In the genomic region with DNA sequence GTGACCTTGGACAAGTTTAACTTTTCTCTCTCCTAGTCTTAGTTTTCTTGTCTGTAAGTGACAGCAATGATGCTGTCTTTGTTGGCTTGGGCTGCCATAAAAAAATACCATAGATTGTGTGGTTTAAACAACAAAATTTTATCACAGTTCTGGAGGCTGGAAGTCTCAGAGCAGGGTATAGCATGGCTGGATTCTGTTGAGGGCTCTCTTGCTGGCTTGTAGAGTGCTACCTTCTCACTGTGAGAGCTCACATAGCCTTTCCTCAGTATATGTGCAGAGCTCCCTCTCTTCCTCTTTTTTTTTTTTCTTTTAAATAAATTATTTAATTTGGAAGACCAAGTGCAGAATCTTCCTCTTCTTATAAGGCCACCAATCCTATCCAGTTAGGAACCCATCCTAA, we compare ENCODE assay signal across 24 cellular contexts. TPM values are rescaled to one million over a fixed set of nuclear protein-coding genes. Genes with fewer than 3 reads are reported as not detected.
"Had no signal": no experiment of that assay in that cellular context is flagged by ENCODE, and none has a peak within 500 bp of the region (broad histone marks: within the 10 kb centered on the region; RNA-seq: fewer than 3 reads in every experiment).

No MANE protein-coding gene starts in this region.

- H3K4me1 ChIP-seq: SJSA1 had no signal

- H3K27ac Mint-ChIP-seq: IgD-negative memory B cell, T-cell had no signal

- H3K36me3 Mint-ChIP-seq: IgD-negative memory B cell, T-cell had no signal

- H3K27me3 ChIP-seq: MG63, SJSA1 had no signal

- H3K4me3 ChIP-seq: MG63, SJSA1, SK-N-MC had no signal

- H3K4me1 Mint-ChIP-seq: IgD-negative memory B cell had no signal

- ATAC-seq: Panc1, PC-3, T-cell had no signal

- DNase-seq: Karpas-422, KBM-7, MG63, NCI-H1092, NCI-H1105 treated with DMSO at 0.1 percent for 48 hours, NCI-H1417 treated with DMSO at 0.1 percent for 48 hours, NCI-H146, NCI-H1694 treated with DMSO at 0.1 percent for 48 hours, NCI-H1930, NCI-H2081, NCI-H2107, NCI-H2227 treated with DMSO at 0.1 percent for 48 hours, NCI-H524, NCI-H69, NCI-H774, PC-3, SIG-M5, SW 1271, T-cell had no signal

- H3K9me3 Mint-ChIP-seq: IgD-negative memory B cell, T-cell had no signal

- H3K27ac ChIP-seq: RWPE1, SJSA1, SK-N-MC had no signal

- H3K27me3 Mint-ChIP-seq: IgD-negative memory B cell, T-cell had no signal

- H3K4me3 Mint-ChIP-seq: IgD-negative memory B cell, T-cell had no signal

- H3K9me3 ChIP-seq: MG63, SJSA1 had no signal

- H3K36me3 ChIP-seq: MG63, SJSA1 had no signal

RNA-seq across cellular contexts. Expression of gene HFE, which starts 26.3 kb away (rescaled TPM):
- total RNA-seq: PC-3 had no signal
